In genomic region chr9:124771021-124771866, GRCh38 we compare ENCODE assay signal across 8 cellular contexts. TPM values are rescaled to one million over a fixed set of nuclear protein-coding genes. Genes with fewer than 3 reads are reported as not detected.
A peak's percentile ranks its signal among the peaks of the same experiment; 100 is the strongest.
DNase-seq lines count a peak whose midpoint lies in the region; ATAC-seq, FAIRE-seq and TF ChIP-seq lines count a peak whose summit lies in the region.

Gene NR6A1 (minus strand): TSS chr9:124771311.

- peak within 1 kb of the TSS; percentile 84 for H3K27ac ChIP-seq in astrocyte (ENCODE audit: low read depth, low read length)

- H3K27me3 Mint-ChIP-seq in T-helper 2 cell treated with Interferon-gamma antibody and Interleukin-4, amounts not matched to agents 5 μg/mL and 100 μg/mL, for 36 hours (ENCODE audit: low read depth) = peaks cover 78% of the 10 kb centered on the region
- H3K27me3 Mint-ChIP-seq in astrocyte (ENCODE audit: low read depth, unreplicated experiment) = no peaks in the 10 kb centered on the region

- peak within 1 kb of the TSS; percentile 82 for H3K27ac Mint-ChIP-seq in T-helper 2 cell treated with Interferon-gamma antibody and Interleukin-4, amounts not matched to agents 5 μg/mL and 100 μg/mL, for 36 hours
- H3K27ac Mint-ChIP-seq in astrocyte (ENCODE audit: unreplicated experiment) = peak within 1 kb of the TSS; percentile 92

- ATAC-seq in GM18502 (IDR thresholded peaks at IDR 0.05; ENCODE audit: poor library complexity, unreplicated experiment) = peak; percentile 89
- ATAC-seq in HG02938 (IDR thresholded peaks at IDR 0.05; ENCODE audit: unreplicated experiment) = peak; percentile 84

- no peak for FAIRE-seq in astrocyte (lab: Jason Lieb, UNC)

- H2AFZ ChIP-seq in astrocyte (ENCODE audit: low read depth, low read length) = peak within 1 kb of the TSS; percentile 79

- H3K9me3 ChIP-seq in astrocyte (ENCODE audit: insufficient read depth, low read depth, low read length) = no peaks in the 10 kb centered on the region

- no peaks in the 10 kb centered on the region for H3K36me3 ChIP-seq in astrocyte (ENCODE audit: insufficient read depth, low read length)

- no peaks in the 10 kb centered on the region for H3K9me3 Mint-ChIP-seq in T-helper 2 cell treated with Interferon-gamma antibody and Interleukin-4, amounts not matched to agents 5 μg/mL and 100 μg/mL, for 36 hours
- H3K9me3 Mint-ChIP-seq in astrocyte (ENCODE audit: unreplicated experiment) = no peaks in the 10 kb centered on the region

- peak within 1 kb of the TSS; percentile 79 for H3K9ac ChIP-seq in astrocyte (ENCODE audit: low read length)

- H3K27me3 ChIP-seq in astrocyte (ENCODE audit: insufficient read depth, low read length) = peaks cover 40% of the 10 kb centered on the region

- H3K36me3 Mint-ChIP-seq in T-helper 2 cell treated with Interferon-gamma antibody and Interleukin-4, amounts not matched to agents 5 μg/mL and 100 μg/mL, for 36 hours (ENCODE audit: low read depth) = peaks cover 2% of the 10 kb centered on the region
- no peaks in the 10 kb centered on the region for H3K36me3 Mint-ChIP-seq in astrocyte (ENCODE audit: low read depth, unreplicated experiment)

- TF ChIP-seq CTCF in astrocyte (IDR thresholded peaks at IDR 0.05; ENCODE audit: insufficient read depth, low read depth, low read length) = no peak

- peaks cover 11% of the 10 kb centered on the region for H3K4me1 ChIP-seq in astrocyte (ENCODE audit: insufficient read depth, low read length)

- H4K20me1 ChIP-seq in astrocyte (ENCODE audit: insufficient read depth, low read length) = peaks cover 22% of the 10 kb centered on the region

- peaks cover 36% of the 10 kb centered on the region for H3K4me1 Mint-ChIP-seq in T-helper 2 cell treated with Interferon-gamma antibody and Interleukin-4, amounts not matched to agents 5 μg/mL and 100 μg/mL, for 36 hours (ENCODE audit: low read depth)
- peaks cover 31% of the 10 kb centered on the region for H3K4me1 Mint-ChIP-seq in astrocyte (ENCODE audit: low read depth, unreplicated experiment)

- peak within 1 kb of the TSS; percentile 85 for H3K4me2 ChIP-seq in astrocyte (ENCODE audit: low read length)

- peak within 1 kb of the TSS; percentile 88 for H3K4me3 Mint-ChIP-seq in T-helper 2 cell treated with Interferon-gamma antibody and Interleukin-4, amounts not matched to agents 5 μg/mL and 100 μg/mL, for 36 hours
- peak within 1 kb of the TSS; percentile 92 for H3K4me3 Mint-ChIP-seq in astrocyte (ENCODE audit: unreplicated experiment)

- H3K79me2 ChIP-seq in astrocyte (ENCODE audit: insufficient read depth, low read length) = no peaks in the 10 kb centered on the region

- peak within 1 kb of the TSS; percentile 61 for H3K4me3 ChIP-seq in astrocyte (ENCODE audit: insufficient read depth, low read depth, low read length)

- DNase-seq in NCI-H1694 treated with DMSO at 0.1 percent for 48 hours (lab: John Stamatoyannopoulos, UW) = peak; percentile 94
- DNase-seq in T-helper 2 cell treated with Interferon-gamma antibody and Interleukin-4, amounts not matched to agents 5 μg/mL and 100 μg/mL, for 36 hours (ENCODE audit: low spot score) = peak; percentile 93
- peak; percentile 91 for DNase-seq in astrocyte (ENCODE audit: low read depth)
- peak; percentile 99 for DNase-seq in hepatic stellate cell (ENCODE audit: low spot score)
- peak; percentile 90 for DNase-seq in renal cortical epithelial cell (ENCODE audit: low read depth)
- no peak for DNase-seq in cortex of kidney (lab: John Stamatoyannopoulos, UW)

RNA-seq across cellular contexts. Expression of gene NR6A1, which starts in this region (rescaled TPM):
- total RNA-seq in astrocyte (14.5 and 20.8 TPM in 2 replicates), renal cortical epithelial cell (6.0 and 6.1 TPM in 2 replicates)
